In the genomic region with DNA sequence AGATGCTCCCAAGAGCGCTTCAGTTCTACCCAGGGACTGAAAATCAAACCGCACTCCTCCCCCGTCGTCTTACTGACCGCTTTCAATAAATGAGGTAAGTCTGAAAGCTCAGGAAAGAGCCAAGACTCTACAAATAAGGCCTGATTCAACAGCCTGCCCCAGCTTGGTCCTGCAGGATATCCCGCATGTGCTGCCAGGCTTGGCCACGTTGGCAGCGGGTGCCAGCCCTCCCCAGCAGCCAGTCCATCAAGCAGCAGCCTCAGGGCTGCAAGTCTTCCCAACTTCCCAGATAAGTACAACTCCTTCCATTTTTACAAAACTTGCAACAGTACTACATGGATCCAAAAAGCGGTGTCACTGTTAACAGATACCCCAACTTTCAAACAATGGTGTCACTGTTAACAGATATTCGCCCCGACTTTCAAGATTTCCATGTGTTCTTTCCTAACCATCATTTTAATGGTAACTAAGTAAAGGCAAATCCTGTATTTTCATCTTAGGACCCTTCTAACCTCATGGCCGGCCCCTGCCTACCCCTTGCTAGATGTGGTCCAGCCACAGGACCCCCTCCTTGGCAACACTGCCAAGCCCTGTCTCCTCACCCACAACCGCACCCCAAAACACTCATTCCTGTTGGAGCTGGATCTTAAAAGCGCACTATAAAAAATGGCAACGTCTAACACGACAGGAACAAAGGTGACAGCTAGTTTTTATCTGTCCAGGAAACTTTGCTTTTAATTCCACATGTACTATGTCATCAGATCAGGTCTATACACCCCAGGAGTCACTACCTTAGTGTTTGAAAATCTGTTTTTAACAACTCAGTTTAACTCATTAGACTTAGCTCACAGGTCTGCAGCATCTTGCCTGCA, we compare ENCODE assay signal across 1 cellular context.
TF ChIP-seq lines count a peak whose summit lies in the region.

No MANE protein-coding gene starts in this region.

TF ChIP-seq in GM23338, 12 proteins besides CTCF, POLR2A, EP300 and RAD21 (continued from another document):
- TF ChIP-seq, protein P1, sequence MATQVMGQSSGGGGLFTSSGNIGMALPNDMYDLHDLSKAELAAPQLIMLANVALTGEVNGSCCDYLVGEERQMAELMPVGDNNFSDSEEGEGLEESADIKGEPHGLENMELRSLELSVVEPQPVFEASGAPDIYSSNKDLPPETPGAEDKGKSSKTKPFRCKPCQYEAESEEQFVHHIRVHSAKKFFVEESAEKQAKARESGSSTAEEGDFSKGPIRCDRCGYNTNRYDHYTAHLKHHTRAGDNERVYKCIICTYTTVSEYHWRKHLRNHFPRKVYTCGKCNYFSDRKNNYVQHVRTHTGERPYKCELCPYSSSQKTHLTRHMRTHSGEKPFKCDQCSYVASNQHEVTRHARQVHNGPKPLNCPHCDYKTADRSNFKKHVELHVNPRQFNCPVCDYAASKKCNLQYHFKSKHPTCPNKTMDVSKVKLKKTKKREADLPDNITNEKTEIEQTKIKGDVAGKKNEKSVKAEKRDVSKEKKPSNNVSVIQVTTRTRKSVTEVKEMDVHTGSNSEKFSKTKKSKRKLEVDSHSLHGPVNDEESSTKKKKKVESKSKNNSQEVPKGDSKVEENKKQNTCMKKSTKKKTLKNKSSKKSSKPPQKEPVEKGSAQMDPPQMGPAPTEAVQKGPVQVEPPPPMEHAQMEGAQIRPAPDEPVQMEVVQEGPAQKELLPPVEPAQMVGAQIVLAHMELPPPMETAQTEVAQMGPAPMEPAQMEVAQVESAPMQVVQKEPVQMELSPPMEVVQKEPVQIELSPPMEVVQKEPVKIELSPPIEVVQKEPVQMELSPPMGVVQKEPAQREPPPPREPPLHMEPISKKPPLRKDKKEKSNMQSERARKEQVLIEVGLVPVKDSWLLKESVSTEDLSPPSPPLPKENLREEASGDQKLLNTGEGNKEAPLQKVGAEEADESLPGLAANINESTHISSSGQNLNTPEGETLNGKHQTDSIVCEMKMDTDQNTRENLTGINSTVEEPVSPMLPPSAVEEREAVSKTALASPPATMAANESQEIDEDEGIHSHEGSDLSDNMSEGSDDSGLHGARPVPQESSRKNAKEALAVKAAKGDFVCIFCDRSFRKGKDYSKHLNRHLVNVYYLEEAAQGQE (IDR thresholded peaks at IDR 0.05; ENCODE audit: unreplicated experiment), result no peak
- TF ChIP-seq, protein P2, sequence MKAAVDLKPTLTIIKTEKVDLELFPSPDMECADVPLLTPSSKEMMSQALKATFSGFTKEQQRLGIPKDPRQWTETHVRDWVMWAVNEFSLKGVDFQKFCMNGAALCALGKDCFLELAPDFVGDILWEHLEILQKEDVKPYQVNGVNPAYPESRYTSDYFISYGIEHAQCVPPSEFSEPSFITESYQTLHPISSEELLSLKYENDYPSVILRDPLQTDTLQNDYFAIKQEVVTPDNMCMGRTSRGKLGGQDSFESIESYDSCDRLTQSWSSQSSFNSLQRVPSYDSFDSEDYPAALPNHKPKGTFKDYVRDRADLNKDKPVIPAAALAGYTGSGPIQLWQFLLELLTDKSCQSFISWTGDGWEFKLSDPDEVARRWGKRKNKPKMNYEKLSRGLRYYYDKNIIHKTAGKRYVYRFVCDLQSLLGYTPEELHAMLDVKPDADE (IDR thresholded peaks at IDR 0.05), result no peak
- TF ChIP-seq EZH2phosphoT487 (IDR thresholded peaks at IDR 0.05; ENCODE audit: unreplicated experiment) (no peak), ZNF114 (CRISPR knock-in tag; IDR thresholded peaks at IDR 0.05) (no peak), NANOG (IDR thresholded peaks at IDR 0.05; ENCODE audit: borderline replicate concordance) (no peak), STAT1 (IDR thresholded peaks at IDR 0.05; ENCODE audit: unreplicated experiment) (no peak), JUNB (IDR thresholded peaks at IDR 0.05; ENCODE audit: unreplicated experiment) (no peak)
- TF ChIP-seq, protein P3, sequence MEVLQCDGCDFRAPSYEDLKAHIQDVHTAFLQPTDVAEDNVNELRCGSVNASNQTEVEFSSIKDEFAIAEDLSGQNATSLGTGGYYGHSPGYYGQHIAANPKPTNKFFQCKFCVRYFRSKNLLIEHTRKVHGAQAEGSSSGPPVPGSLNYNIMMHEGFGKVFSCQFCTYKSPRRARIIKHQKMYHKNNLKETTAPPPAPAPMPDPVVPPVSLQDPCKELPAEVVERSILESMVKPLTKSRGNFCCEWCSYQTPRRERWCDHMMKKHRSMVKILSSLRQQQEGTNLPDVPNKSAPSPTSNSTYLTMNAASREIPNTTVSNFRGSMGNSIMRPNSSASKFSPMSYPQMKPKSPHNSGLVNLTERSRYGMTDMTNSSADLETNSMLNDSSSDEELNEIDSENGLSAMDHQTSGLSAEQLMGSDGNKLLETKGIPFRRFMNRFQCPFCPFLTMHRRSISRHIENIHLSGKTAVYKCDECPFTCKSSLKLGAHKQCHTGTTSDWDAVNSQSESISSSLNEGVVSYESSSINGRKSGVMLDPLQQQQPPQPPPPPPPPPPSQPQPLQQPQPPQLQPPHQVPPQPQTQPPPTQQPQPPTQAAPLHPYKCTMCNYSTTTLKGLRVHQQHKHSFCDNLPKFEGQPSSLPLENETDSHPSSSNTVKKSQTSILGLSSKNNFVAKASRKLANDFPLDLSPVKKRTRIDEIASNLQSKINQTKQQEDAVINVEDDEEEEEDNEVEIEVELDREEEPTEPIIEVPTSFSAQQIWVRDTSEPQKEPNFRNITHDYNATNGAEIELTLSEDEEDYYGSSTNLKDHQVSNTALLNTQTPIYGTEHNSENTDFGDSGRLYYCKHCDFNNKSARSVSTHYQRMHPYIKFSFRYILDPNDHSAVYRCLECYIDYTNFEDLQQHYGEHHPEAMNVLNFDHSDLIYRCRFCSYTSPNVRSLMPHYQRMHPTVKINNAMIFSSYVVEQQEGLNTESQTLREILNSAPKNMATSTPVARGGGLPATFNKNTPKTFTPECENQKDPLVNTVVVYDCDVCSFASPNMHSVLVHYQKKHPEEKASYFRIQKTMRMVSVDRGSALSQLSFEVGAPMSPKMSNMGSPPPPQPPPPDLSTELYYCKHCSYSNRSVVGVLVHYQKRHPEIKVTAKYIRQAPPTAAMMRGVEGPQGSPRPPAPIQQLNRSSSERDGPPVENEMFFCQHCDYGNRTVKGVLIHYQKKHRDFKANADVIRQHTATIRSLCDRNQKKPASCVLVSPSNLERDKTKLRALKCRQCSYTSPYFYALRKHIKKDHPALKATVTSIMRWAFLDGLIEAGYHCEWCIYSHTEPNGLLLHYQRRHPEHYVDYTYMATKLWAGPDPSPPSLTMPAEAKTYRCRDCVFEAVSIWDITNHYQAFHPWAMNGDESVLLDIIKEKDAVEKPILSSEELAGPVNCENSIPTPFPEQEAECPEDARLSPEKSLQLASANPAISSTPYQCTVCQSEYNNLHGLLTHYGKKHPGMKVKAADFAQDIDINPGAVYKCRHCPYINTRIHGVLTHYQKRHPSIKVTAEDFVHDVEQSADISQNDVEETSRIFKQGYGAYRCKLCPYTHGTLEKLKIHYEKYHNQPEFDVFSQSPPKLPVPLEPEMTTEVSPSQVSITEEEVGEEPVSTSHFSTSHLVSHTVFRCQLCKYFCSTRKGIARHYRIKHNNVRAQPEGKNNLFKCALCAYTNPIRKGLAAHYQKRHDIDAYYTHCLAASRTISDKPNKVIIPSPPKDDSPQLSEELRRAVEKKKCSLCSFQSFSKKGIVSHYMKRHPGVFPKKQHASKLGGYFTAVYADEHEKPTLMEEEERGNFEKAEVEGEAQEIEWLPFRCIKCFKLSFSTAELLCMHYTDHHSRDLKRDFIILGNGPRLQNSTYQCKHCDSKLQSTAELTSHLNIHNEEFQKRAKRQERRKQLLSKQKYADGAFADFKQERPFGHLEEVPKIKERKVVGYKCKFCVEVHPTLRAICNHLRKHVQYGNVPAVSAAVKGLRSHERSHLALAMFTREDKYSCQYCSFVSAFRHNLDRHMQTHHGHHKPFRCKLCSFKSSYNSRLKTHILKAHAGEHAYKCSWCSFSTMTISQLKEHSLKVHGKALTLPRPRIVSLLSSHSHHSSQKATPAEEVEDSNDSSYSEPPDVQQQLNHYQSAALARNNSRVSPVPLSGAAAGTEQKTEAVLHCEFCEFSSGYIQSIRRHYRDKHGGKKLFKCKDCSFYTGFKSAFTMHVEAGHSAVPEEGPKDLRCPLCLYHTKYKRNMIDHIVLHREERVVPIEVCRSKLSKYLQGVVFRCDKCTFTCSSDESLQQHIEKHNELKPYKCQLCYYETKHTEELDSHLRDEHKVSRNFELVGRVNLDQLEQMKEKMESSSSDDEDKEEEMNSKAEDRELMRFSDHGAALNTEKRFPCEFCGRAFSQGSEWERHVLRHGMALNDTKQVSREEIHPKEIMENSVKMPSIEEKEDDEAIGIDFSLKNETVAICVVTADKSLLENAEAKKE (CRISPR knock-in tag; IDR thresholded peaks at IDR 0.05), result no peak
TF ChIP-seq in GM23338: peak in this region for 0.
